Comparison of ENCODE assay signal across 31 cellular contexts in genomic region chr3:93906245-93906644, GRCh38.
DNase-seq lines count a peak whose midpoint lies in the region; ATAC-seq and TF ChIP-seq lines count a peak whose summit lies in the region.
"Had no signal": no experiment of that assay in that cellular context is flagged by ENCODE, and none has a peak within 500 bp of the region (broad histone marks: within the 10 kb centered on the region; RNA-seq: fewer than 3 reads in every experiment).

No MANE protein-coding gene starts in this region.

- H3K9me3 ChIP-seq in A673 (ENCODE audit: low read depth, low read length, poor library complexity, severe bottlenecking): no peaks in the 10 kb centered on the region
- no peaks in the 10 kb centered on the region for H3K9me3 ChIP-seq in heart right ventricle
- peaks cover 0 to 4% of the 10 kb centered on the region in 2 donors for H3K9me3 ChIP-seq in lung (ENCODE audit: control insufficient read depth in 2 of 2, insufficient read depth in 1 of 2, low read length in 1 of 2)
- H3K9me3 ChIP-seq: Caco-2 had no signal

- BruUV-seq in A673 (replicated peaks; lab: Mats Ljungman, UMichigan): no TSS peak

- no peak overlapping the region for H3K27ac Mint-ChIP-seq in activated naive CD4-positive, alpha-beta T cell treated with anti-CD3 and anti-CD28 coated beads, Interleukin-2, amount 10 ng/mL, durations not matched to agents 7 days and 5 days
- H3K27ac Mint-ChIP-seq: activated CD4-positive, alpha-beta T cell treated with anti-CD3 and anti-CD28 coated beads, Interleukin-2, amount 10 ng/mL, durations not matched to agents 7 days and 5 days; activated naive CD8-positive, alpha-beta T cell; HFFc6; mesothelial cell of epicardium; naive B cell; progenitor cell of endocrine pancreas; WTC11 had no signal

- CTCF ChIA-PET in A673 (lab: Charles Lee): interaction anchor here (2.3 kb wide), 1 partner anchor 163 kb away, joined by 8 read pairs; no protein-coding TSS in a partner anchor
- CTCF ChIA-PET in activated naive CD4-positive, alpha-beta T cell treated with anti-CD3 and anti-CD28 coated beads, Interleukin-2, amount 10 ng/mL, durations not matched to agents 7 days and 5 days (lab: Charles Lee): no interaction called here

- WGBS in heart right ventricle, 2 donors: 73 to 79% methylated on average over 9 of the region's 9 CpGs
- WGBS in lung, 2 donors: 80 to 89% methylated on average over 9 of the region's 9 CpGs

- H3K36me3 ChIP-seq in A673 (ENCODE audit: insufficient read depth, low read length, poor library complexity, severe bottlenecking) (no peaks in the 10 kb centered on the region), heart right ventricle (peaks cover 0 to 37% (median 3%) of the 10 kb centered on the region in 9 donors), lung (ENCODE audit: control insufficient read depth in 2 of 2, insufficient read depth in 2 of 2, low read length in 2 of 2) (peaks cover 0 to 2% of the 10 kb centered on the region in 2 donors)

- POLR2A ChIA-PET in A673 (lab: Charles Lee; ENCODE audit: low non-redundant PET): no interaction called here

- no peaks in the 10 kb centered on the region for H3K36me3 Mint-ChIP-seq in activated naive CD4-positive, alpha-beta T cell treated with anti-CD3 and anti-CD28 coated beads, Interleukin-2, amount 10 ng/mL, durations not matched to agents 7 days and 5 days
- H3K36me3 Mint-ChIP-seq: activated naive CD8-positive, alpha-beta T cell; naive B cell had no signal

- DNase-seq in A673 (ENCODE audit: low spot score) (peak; percentile 13), D341Med (ENCODE audit: low spot score) (peak; percentile 24), heart right ventricle (peak; percentile 30 to 33), lung (ENCODE audit: low spot score) (no peak), NCI-H748 (lab: John Stamatoyannopoulos, UW; ENCODE audit: unreplicated experiment) (no peak)
- no peak for DNase-seq in activated CD4-positive, alpha-beta T cell treated with anti-CD3 and anti-CD28 coated beads for 48 hours
- DNase-seq in activated naive CD4-positive, alpha-beta T cell treated with anti-CD3 and anti-CD28 coated beads, Interleukin-2, amount 10 ng/mL, durations not matched to agents 7 days and 5 days: no peak
- DNase-seq: activated CD4-positive, alpha-beta T cell treated with anti-CD3 and anti-CD28 coated beads, Interleukin-2, amount 10 ng/mL, durations not matched to agents 7 days and 5 days; activated effector memory CD4-positive, alpha-beta T cell treated with Interleukin-2 at 50 U/mL for 16 hours; activated T-cell treated with anti-CD3 and anti-CD28 coated beads, Interleukin-2, amount 50 U/mL, for 1 hour; C1 segment of cervical spinal cord; Caco-2; effector CD8-positive, alpha-beta T cell; GOT3; HFFc6; naive B cell; NCI-H1092 treated with DMSO at 0.1 percent for 48 hours; NCI-H187; PC-3; stimulated activated CD4-positive, alpha-beta T cell treated with anti-CD3 and anti-CD28 coated beads, Interleukin-4, amount 100 ng/mL, for 24 hours; SW 1271; T-helper 9 cell had no signal

- no peaks in the 10 kb centered on the region for H3K27me3 ChIP-seq in A673 (replicated peaks; ENCODE audit: insufficient read depth, low read depth, low read length, poor library complexity)
- H3K27me3 ChIP-seq in heart right ventricle: no peaks in the 10 kb centered on the region
- no peaks in the 10 kb centered on the region for H3K27me3 ChIP-seq in lung (ENCODE audit: control insufficient read depth, insufficient read depth)
- H3K27me3 ChIP-seq: tibial nerve had no signal

- no peaks in the 10 kb centered on the region for H3K4me1 Mint-ChIP-seq in activated naive CD4-positive, alpha-beta T cell treated with anti-CD3 and anti-CD28 coated beads, Interleukin-2, amount 10 ng/mL, durations not matched to agents 7 days and 5 days
- H3K4me1 Mint-ChIP-seq: activated CD4-positive, alpha-beta T cell treated with anti-CD3 and anti-CD28 coated beads, Interleukin-2, amount 10 ng/mL, durations not matched to agents 7 days and 5 days; mesothelial cell of epicardium; naive B cell; WTC11 had no signal

- intact Hi-C loops in A673 (cut with micrococcal nuclease; ENCODE audit: unreplicated experiment): loop anchor here (5.0 kb wide), 1 partner anchor 161 kb away; no protein-coding TSS in a partner anchor
- intact Hi-C loops in heart right ventricle (cut with DNase I): loop anchor here in 6 of 10 donors (5.0 to 10.0 kb wide), 2 partner anchors 159 to 161 kb away; partner anchors contain the start of genes DHFR2 (in 2 of the 6) and NSUN3 (in 2 of the 6)

- TF ChIP-seq CTCF in A673 (conservative IDR thresholded peaks at IDR 0.05; ENCODE audit: low read depth, low read length): peak; percentile 27; the same call in 1 of the 2 replicates
- peak in 5 of 9 donors; percentile 29 to 52 (median 46) for TF ChIP-seq CTCF in heart right ventricle (IDR thresholded peaks at IDR 0.05)
- peak; percentile 0 for TF ChIP-seq CTCF in lung (IDR thresholded peaks at IDR 0.05; ENCODE audit: control extremely low read depth, extremely low read depth)

- no peak overlapping the region for H3K27ac ChIP-seq in A673 (ENCODE audit: low read depth, low read length, poor library complexity, severe bottlenecking)
- H3K27ac ChIP-seq in heart right ventricle: no peak overlapping the region
- no peak overlapping the region for H3K27ac ChIP-seq in lung (ENCODE audit: low read depth in 1 of 2, low read length in 1 of 2)
- H3K27ac ChIP-seq: coronary artery, epithelial cell of prostate, tibial nerve had no signal

- H3K27me3 Mint-ChIP-seq in activated naive CD4-positive, alpha-beta T cell treated with anti-CD3 and anti-CD28 coated beads, Interleukin-2, amount 10 ng/mL, durations not matched to agents 7 days and 5 days: no peaks in the 10 kb centered on the region
- H3K27me3 Mint-ChIP-seq: activated CD4-positive, alpha-beta T cell treated with anti-CD3 and anti-CD28 coated beads, Interleukin-2, amount 10 ng/mL, durations not matched to agents 7 days and 5 days; activated naive CD8-positive, alpha-beta T cell; naive B cell; progenitor cell of endocrine pancreas had no signal

- H3K9me3 Mint-ChIP-seq in activated naive CD4-positive, alpha-beta T cell treated with anti-CD3 and anti-CD28 coated beads, Interleukin-2, amount 10 ng/mL, durations not matched to agents 7 days and 5 days: no peaks in the 10 kb centered on the region
- H3K9me3 Mint-ChIP-seq: activated CD4-positive, alpha-beta T cell treated with anti-CD3 and anti-CD28 coated beads, Interleukin-2, amount 10 ng/mL, durations not matched to agents 7 days and 5 days; HFFc6 had no signal

- peak in 7 of 8 donors; percentile 47 to 86 (median 81) for ATAC-seq in heart right ventricle
- ATAC-seq in lung (ENCODE audit: insufficient read depth, low FRiP score): no peak
- ATAC-seq in HG03025 (IDR thresholded peaks at IDR 0.05; ENCODE audit: low FRiP score, unreplicated experiment): no peak
- ATAC-seq: K562, PC-3, WTC11 had no signal

- H3K4me1 ChIP-seq in A673 (ENCODE audit: insufficient read depth, low read length, poor library complexity, severe bottlenecking) (no peaks in the 10 kb centered on the region), heart right ventricle (peaks cover 0 to 5% (median 0%) of the 10 kb centered on the region in 9 donors), lung (ENCODE audit: control insufficient read depth in 2 of 2, insufficient read depth in 2 of 2, low read length in 2 of 2) (peaks cover 0 to 2% of the 10 kb centered on the region in 2 donors)
- H3K4me1 ChIP-seq: Caco-2 had no signal

- H3K4me3 Mint-ChIP-seq in activated naive CD4-positive, alpha-beta T cell treated with anti-CD3 and anti-CD28 coated beads, Interleukin-2, amount 10 ng/mL, durations not matched to agents 7 days and 5 days: no peak overlapping the region
- H3K4me3 Mint-ChIP-seq: activated CD4-positive, alpha-beta T cell treated with anti-CD3 and anti-CD28 coated beads, Interleukin-2, amount 10 ng/mL, durations not matched to agents 7 days and 5 days; activated naive CD8-positive, alpha-beta T cell; HFFc6; mesothelial cell of epicardium; naive B cell; WTC11 had no signal

- H3K4me3 ChIP-seq in A673 (ENCODE audit: low read depth, low read length, poor library complexity, severe bottlenecking) (no peak overlapping the region), heart right ventricle (no peak overlapping the region), lung (no peak overlapping the region)
- H3K4me3 ChIP-seq: coronary artery, K562, tibial nerve had no signal

Comparison
In these comparisons a context has a peak if more than half of its experiments do, and no peak if none do; other contexts are left out.
1. DNase-seq: peak in A673 (single experiment), D341Med (single experiment) and heart right ventricle (2 of 2); none in lung (single experiment), activated CD4-positive, alpha-beta T cell treated with anti-CD3 and anti-CD28 coated beads for 48 hours (single experiment), NCI-H748 (single experiment) and activated naive CD4-positive, alpha-beta T cell treated with anti-CD3 and anti-CD28 coated beads, Interleukin-2, amount 10 ng/mL, durations not matched to agents 7 days and 5 days (single experiment).
2. ATAC-seq: peak in heart right ventricle (7 of 8); none in lung (single experiment) and HG03025 (single experiment).
3. Peak in every context shown above with its lines, with median percentiles within 50 percentile points of each other: CTCF ChIP-seq.